In the genomic region with DNA sequence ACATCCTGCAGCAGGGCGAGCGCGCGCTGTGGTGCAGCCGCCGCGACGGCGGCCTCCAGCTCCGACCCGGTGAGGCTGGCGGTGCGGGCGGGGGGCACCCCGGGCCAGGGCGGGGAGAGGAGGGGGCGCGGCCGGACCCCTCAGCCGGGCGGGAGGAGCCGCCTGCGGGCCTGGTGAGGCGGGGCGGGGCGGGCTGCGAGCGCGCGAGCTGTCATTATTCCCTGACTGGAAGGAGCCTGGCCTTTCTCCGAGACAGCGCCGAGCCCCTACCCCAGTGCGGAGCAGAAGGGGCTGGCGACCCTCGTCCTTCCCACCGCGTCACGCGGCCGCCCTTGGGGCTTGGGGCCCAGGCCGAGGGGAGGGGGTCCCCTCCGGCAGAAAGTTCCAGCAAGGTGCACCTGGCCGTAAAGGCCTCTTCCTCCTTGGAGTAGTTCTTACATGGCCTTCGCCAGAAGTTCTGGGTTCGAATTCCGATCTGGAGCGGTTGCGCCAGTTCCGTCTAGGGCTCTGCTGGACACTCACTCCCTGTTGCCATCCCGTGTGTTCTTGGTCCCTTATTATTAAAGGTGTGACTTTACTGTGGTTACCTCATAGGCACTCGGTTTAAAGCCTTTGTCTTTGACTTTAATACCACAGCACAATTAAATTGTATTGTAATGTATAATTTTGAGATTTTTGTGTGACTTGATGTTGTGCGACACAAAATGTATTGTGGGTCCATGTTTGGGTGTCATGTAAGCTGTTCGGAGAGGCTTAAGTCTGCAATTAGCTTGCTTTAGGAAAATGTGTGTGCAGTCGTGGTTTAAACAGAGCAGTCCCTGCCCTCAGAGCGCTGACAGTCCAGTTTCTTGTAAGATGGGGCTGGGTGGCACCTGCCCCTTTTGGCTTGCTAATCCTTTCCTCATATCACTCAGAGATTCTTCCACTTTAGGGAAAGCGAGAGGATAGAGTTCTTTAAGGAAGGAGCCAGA, we compare ENCODE assay signal across 8 cellular contexts.
A peak's percentile ranks its signal among the peaks of the same experiment; 100 is the strongest.
DNase-seq lines count a peak whose midpoint lies in the region; ATAC-seq and TF ChIP-seq lines count a peak whose summit lies in the region.

No MANE protein-coding gene starts in this region.

- no peak for DNase-seq in activated naive CD4-positive, alpha-beta T cell treated with anti-CD3 and anti-CD28 coated beads, Interleukin-2, amount 10 ng/mL, durations not matched to agents 7 days and 5 days
- no peak for DNase-seq in activated naive CD4-positive, alpha-beta T cell treated with Interleukin-2 at 50 U/mL for 16 hours
- DNase-seq in SKM-1 (lab: John Stamatoyannopoulos, UW; ENCODE audit: unreplicated experiment): no peak
- no peak for DNase-seq in GM03348 (ENCODE audit: low spot score)

- peak overlapping the region; percentile 56 for H3K4me2 ChIP-seq in SU-DHL-6 (ENCODE audit: low read depth, low read length, poor library complexity, severe bottlenecking)

- H3K9me2 ChIP-seq in SU-DHL-6 (replicated peaks; ENCODE audit: insufficient read depth, low read length): no peaks in the 10 kb centered on the region

- TF ChIP-seq CTCF in SU-DHL-6 (IDR thresholded peaks at IDR 0.05; ENCODE audit: insufficient read depth, low read length, poor library complexity, severe bottlenecking): no peak
- TF ChIP-seq CTCF in nephron (IDR thresholded peaks at IDR 0.05; ENCODE audit: unreplicated experiment in 3 of 3): no peak

- ATAC-seq in GM21825 (IDR thresholded peaks at IDR 0.05; ENCODE audit: unreplicated experiment): no peak

- H3K27me3 Mint-ChIP-seq in activated naive CD4-positive, alpha-beta T cell treated with anti-CD3 and anti-CD28 coated beads, Interleukin-2, amount 10 ng/mL, durations not matched to agents 7 days and 5 days: no peaks in the 10 kb centered on the region
- H3K27me3 Mint-ChIP-seq in nephron (ENCODE audit: low read depth): peaks cover 3% of the 10 kb centered on the region

- peaks cover 49% of the 10 kb centered on the region for H3K4me1 Mint-ChIP-seq in activated naive CD4-positive, alpha-beta T cell treated with anti-CD3 and anti-CD28 coated beads, Interleukin-2, amount 10 ng/mL, durations not matched to agents 7 days and 5 days
- peaks cover 39% of the 10 kb centered on the region for H3K4me1 Mint-ChIP-seq in nephron

- 0 out of 2 replicates have a peak overlapping the region, but pooled peaks have one; percentile 12 for H3K27ac ChIP-seq in SU-DHL-6 (ENCODE audit: low read depth, low read length)

- peak overlapping the region; percentile 95 for H3K4me3 ChIP-seq in SU-DHL-6 (ENCODE audit: insufficient read depth, low read length, poor library complexity, severe bottlenecking)
- H3K4me3 ChIP-seq in endocrine pancreas (ENCODE audit: control insufficient read depth, insufficient read depth, low read length): peak overlapping the region; percentile 75

- peaks cover 18% of the 10 kb centered on the region for H3K79me2 ChIP-seq in SU-DHL-6 (ENCODE audit: insufficient read depth, low read length)

- H3K9me3 ChIP-seq in SU-DHL-6 (ENCODE audit: insufficient read depth, low read length): no peaks in the 10 kb centered on the region
- H3K9me3 ChIP-seq in endocrine pancreas (ENCODE audit: control insufficient read depth, low read length): no peaks in the 10 kb centered on the region

- H3K9me3 Mint-ChIP-seq in activated naive CD4-positive, alpha-beta T cell treated with anti-CD3 and anti-CD28 coated beads, Interleukin-2, amount 10 ng/mL, durations not matched to agents 7 days and 5 days: no peaks in the 10 kb centered on the region
- H3K9me3 Mint-ChIP-seq in nephron: no peaks in the 10 kb centered on the region

- peaks cover 4% of the 10 kb centered on the region for H3K36me3 Mint-ChIP-seq in activated naive CD4-positive, alpha-beta T cell treated with anti-CD3 and anti-CD28 coated beads, Interleukin-2, amount 10 ng/mL, durations not matched to agents 7 days and 5 days
- no peaks in the 10 kb centered on the region for H3K36me3 Mint-ChIP-seq in nephron (ENCODE audit: low read depth)

- peaks cover 29% of the 10 kb centered on the region for H3F3A ChIP-seq in SU-DHL-6 (ENCODE audit: insufficient read depth)

- CTCF ChIA-PET in activated naive CD4-positive, alpha-beta T cell treated with anti-CD3 and anti-CD28 coated beads, Interleukin-2, amount 10 ng/mL, durations not matched to agents 7 days and 5 days (lab: Charles Lee): interaction anchor here (0.7 to 2.1 kb wide), 6 partner anchors 9 to 39 kb away, joined by 3 to 14 read pairs (median 4); no protein-coding TSS in a partner anchor

- peak overlapping the region; percentile 78 for H3K27ac Mint-ChIP-seq in activated naive CD4-positive, alpha-beta T cell treated with anti-CD3 and anti-CD28 coated beads, Interleukin-2, amount 10 ng/mL, durations not matched to agents 7 days and 5 days
- H3K27ac Mint-ChIP-seq in nephron: peak overlapping the region; percentile 37 to 89 (median 68)

- peak overlapping the region; percentile 87 for H3K4me3 Mint-ChIP-seq in activated naive CD4-positive, alpha-beta T cell treated with anti-CD3 and anti-CD28 coated beads, Interleukin-2, amount 10 ng/mL, durations not matched to agents 7 days and 5 days
- H3K4me3 Mint-ChIP-seq in nephron: peak overlapping the region; percentile 89 to 97 (median 95)

- peak overlapping the region; percentile 64 for H3K9ac ChIP-seq in SU-DHL-6 (ENCODE audit: low read length)
- H3K9ac ChIP-seq in endocrine pancreas (ENCODE audit: control insufficient read depth, insufficient read depth, low read length): peak overlapping the region; percentile 81

- peak overlapping the region; percentile 70 for H2AFZ ChIP-seq in SU-DHL-6 (ENCODE audit: low read depth, low read length, severe bottlenecking)

- H3K27me3 ChIP-seq in SU-DHL-6 (ENCODE audit: low read length) (no peaks in the 10 kb centered on the region), endocrine pancreas (ENCODE audit: control insufficient read depth, insufficient read depth, low read length) (no peaks in the 10 kb centered on the region)

- no peaks in the 10 kb centered on the region for H4K20me1 ChIP-seq in SU-DHL-6 (ENCODE audit: low read depth, low read length)

- H3K36me3 ChIP-seq in SU-DHL-6 (ENCODE audit: low read length): no peaks in the 10 kb centered on the region
- H3K36me3 ChIP-seq in endocrine pancreas (ENCODE audit: control insufficient read depth, insufficient read depth, low read length): no peaks in the 10 kb centered on the region

- H3K4me1 ChIP-seq in endocrine pancreas (ENCODE audit: control insufficient read depth, insufficient read depth, low read length): peaks cover 12% of the 10 kb centered on the region
